ENCODE assay signal across 8 cellular contexts in the genomic region with DNA sequence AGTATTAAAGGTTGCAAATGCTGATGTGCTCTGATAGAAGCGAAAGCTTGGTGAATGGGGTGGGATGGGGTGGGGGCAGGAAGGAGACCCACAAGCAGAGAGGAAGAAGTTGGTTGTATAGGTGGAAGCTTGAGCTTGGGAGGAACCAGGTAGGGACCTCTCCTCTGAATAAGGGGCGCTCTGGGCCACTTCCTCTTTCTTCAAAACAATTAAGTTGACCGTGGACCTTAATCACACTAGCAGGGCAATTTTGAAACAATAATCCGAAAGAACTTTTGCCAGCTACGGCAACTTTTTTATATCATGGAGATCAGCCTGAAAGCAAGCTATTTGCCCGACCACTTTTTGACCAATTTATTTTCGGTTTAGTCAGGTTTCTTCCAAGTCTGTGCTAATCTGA. TPM values are rescaled to one million over a fixed set of nuclear protein-coding genes. Genes with fewer than 3 reads are reported as not detected.
DNase-seq lines count a peak whose midpoint lies in the region; ATAC-seq and TF ChIP-seq lines count a peak whose summit lies in the region.

No MANE protein-coding gene starts in this region.

- no peaks in the 10 kb centered on the region for H3K27me3 Mint-ChIP-seq in type B pancreatic cell

- no peak overlapping the region for H3K4ac ChIP-seq in mesenchymal stem cell (ENCODE audit: low read depth in 1 of 2, low read length in 2 of 2)

- ATAC-seq in left cardiac atrium = no peak

- H3K4me3 ChIP-seq in cardiac muscle cell (peak overlapping the region; percentile 84), adipocyte (ENCODE audit: low read length) (peak overlapping the region; percentile 90), mesenchymal stem cell (ENCODE audit: insufficient read depth in 1 of 2, low read depth in 1 of 2, low read length in 2 of 2) (peak overlapping the region in 1 of 2 experiments; percentile 91)

- no peak overlapping the region for H3K4me2 ChIP-seq in mesenchymal stem cell (ENCODE audit: low read length, poor library complexity, severe bottlenecking)

- 91% methylated on average over 7 of the region's 7 CpGs for WGBS in mesenchymal stem cell

- no peaks in the 10 kb centered on the region for H3K9me3 ChIP-seq in cardiac muscle cell (ENCODE audit: low read depth)
- no peaks in the 10 kb centered on the region for H3K9me3 ChIP-seq in adipocyte (ENCODE audit: control insufficient read depth, low read length)
- H3K9me3 ChIP-seq in mesenchymal stem cell (ENCODE audit: control insufficient read depth, low read length) = no peaks in the 10 kb centered on the region

- peak overlapping the region; percentile 100 for H3K27ac Mint-ChIP-seq in type B pancreatic cell

- TF ChIP-seq CTCF in cardiac muscle cell (IDR thresholded peaks at IDR 0.05; ENCODE audit: low read depth, low read length) (no peak), type B pancreatic cell (conservative IDR thresholded peaks at IDR 0.05) (no peak)

- H3K18ac ChIP-seq in mesenchymal stem cell (ENCODE audit: low read depth in 1 of 2, low read length in 2 of 2) = no peak overlapping the region

- H2AK5ac ChIP-seq in mesenchymal stem cell (ENCODE audit: low read length, severe bottlenecking) = peak overlapping the region; percentile 32

- no peak overlapping the region for H2BK15ac ChIP-seq in mesenchymal stem cell (ENCODE audit: low read depth, poor library complexity, severe bottlenecking)

- H3K9ac ChIP-seq in adipocyte (ENCODE audit: low read length) (peak overlapping the region; percentile 98), mesenchymal stem cell (ENCODE audit: low read length) (peak overlapping the region; percentile 100)

- no peak overlapping the region for H2AFZ ChIP-seq in mesenchymal stem cell (ENCODE audit: low read depth, low read length)

- no peak overlapping the region for H2BK12ac ChIP-seq in mesenchymal stem cell (ENCODE audit: low read length in 2 of 2)

- no peaks in the 10 kb centered on the region for H3K79me1 ChIP-seq in mesenchymal stem cell (replicated peaks; ENCODE audit: low read length, poor library complexity, severe bottlenecking)

- H3K27ac ChIP-seq in cardiac muscle cell (peak overlapping the region; percentile 100), mesenchymal stem cell (ENCODE audit: low read length, poor library complexity, severe bottlenecking) (no peak overlapping the region)

- H3K14ac ChIP-seq in mesenchymal stem cell (ENCODE audit: low read length in 2 of 2) = no peak overlapping the region

- H2BK5ac ChIP-seq in mesenchymal stem cell (ENCODE audit: low read depth, low read length, poor library complexity, severe bottlenecking) = no peak overlapping the region

- intact Hi-C loops in left cardiac atrium (cut with DNase I) = loop anchor here (5.0 to 10.0 kb wide), 3 partner anchors 88 to 157 kb away; a partner anchor contains a TSS

- DNase-seq in cardiac muscle cell (ENCODE audit: low read depth in 1 of 2, low spot score in 1 of 2) (no peak), left cardiac atrium (no peak), adipocyte (ENCODE audit: low read depth) (no peak), mesenchymal stem cell (no peak), type B pancreatic cell (ENCODE audit: extremely low spot score, unreplicated experiment) (no peak), T1000 (lab: John Stamatoyannopoulos, UW) (no peak), NCI-H345 (lab: John Stamatoyannopoulos, UW) (no peak), Ammon's horn (ENCODE audit: low spot score) (no peak)

- no peaks in the 10 kb centered on the region for H3K9me3 Mint-ChIP-seq in type B pancreatic cell

- no peak overlapping the region for H4K91ac ChIP-seq in mesenchymal stem cell (ENCODE audit: low read length)

- H2BK120ac ChIP-seq in mesenchymal stem cell (ENCODE audit: low read depth, low read length) = no peak overlapping the region

- H3K4me3 Mint-ChIP-seq in type B pancreatic cell = peak overlapping the region; percentile 98

- no peak overlapping the region for H4K8ac ChIP-seq in mesenchymal stem cell (ENCODE audit: low read length)

- no peaks in the 10 kb centered on the region for H3K36me3 Mint-ChIP-seq in type B pancreatic cell

- H3K36me3 ChIP-seq in cardiac muscle cell (peaks cover 7% of the 10 kb centered on the region), adipocyte (ENCODE audit: control insufficient read depth, insufficient read depth, low read length, severe bottlenecking) (no peaks in the 10 kb centered on the region), mesenchymal stem cell (ENCODE audit: control insufficient read depth in 1 of 2, insufficient read depth in 2 of 2, low read depth in 1 of 2, low read length in 2 of 2) (no peaks in the 10 kb centered on the region)

- H3K4me1 ChIP-seq in cardiac muscle cell (ENCODE audit: low read depth) = peaks cover 10% of the 10 kb centered on the region
- peaks cover 23% of the 10 kb centered on the region for H3K4me1 ChIP-seq in adipocyte (ENCODE audit: control insufficient read depth, insufficient read depth, low read length)
- no peaks in the 10 kb centered on the region for H3K4me1 ChIP-seq in mesenchymal stem cell (ENCODE audit: control insufficient read depth, insufficient read depth, low read depth, low read length)

- H3K4me1 Mint-ChIP-seq in type B pancreatic cell (ENCODE audit: unreplicated experiment) = peaks cover 16% of the 10 kb centered on the region

- H3K27me3 ChIP-seq in cardiac muscle cell (no peaks in the 10 kb centered on the region), adipocyte (replicated peaks; ENCODE audit: control insufficient read depth, insufficient read depth, low read length) (no peaks in the 10 kb centered on the region), mesenchymal stem cell (ENCODE audit: control insufficient read depth in 1 of 2, insufficient read depth in 1 of 2, low read length in 2 of 2) (no peaks in the 10 kb centered on the region)

- H3K23ac ChIP-seq in mesenchymal stem cell (ENCODE audit: low read length in 2 of 2) = no peak overlapping the region

RNA-seq across cellular contexts. Expression of a gene that starts 1.9 kb away (rescaled TPM):
- total RNA-seq in cardiac muscle cell (57.7 and 61.7 TPM in 2 replicates), left cardiac atrium (10 to 100 TPM; 53.0 to 68.3 TPM), type B pancreatic cell (ENCODE audit: low replicate concordance) (63.0 and 70.6 TPM in 2 replicates)
- polyA plus RNA-seq in cardiac muscle cell = 4.2 and 4.5 TPM in 2 replicates
- 19.3 TPM for polyA plus RNA-seq in mesenchymal stem cell (2013, experiment 1 of 2)
- 19.3 TPM for polyA plus RNA-seq in mesenchymal stem cell (2013, experiment 2 of 2)
